21 cellular contexts compared by ENCODE assay signal in the genomic region with DNA sequence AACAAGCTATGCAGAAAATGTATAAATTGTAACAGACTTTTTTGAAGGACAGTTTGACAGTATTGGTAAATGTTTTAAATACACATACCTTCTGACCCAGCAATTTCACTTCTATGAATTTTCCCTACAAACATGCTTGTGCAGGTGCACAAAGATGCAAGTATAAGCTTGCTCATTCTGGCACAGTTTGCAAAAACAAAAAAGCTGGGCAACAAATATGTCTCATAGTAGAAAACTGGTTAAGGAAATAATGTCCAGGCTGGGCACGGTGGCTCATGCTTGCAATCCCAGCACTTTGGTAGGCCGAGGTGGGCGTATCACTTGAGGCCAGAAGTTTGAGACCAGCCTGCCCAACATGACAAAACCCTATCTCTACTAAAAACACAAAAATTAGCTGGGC.
"Had no signal": no experiment of that assay in that cellular context is flagged by ENCODE, and none has a peak within 500 bp of the region (broad histone marks: within the 10 kb centered on the region; RNA-seq: fewer than 3 reads in every experiment).

No MANE protein-coding gene starts in this region.

- H3K4me3 ChIP-seq: lung, spleen, stomach, thoracic aorta, transverse colon had no signal

- DNase-seq: cerebellar nuclear complex; foreskin fibroblast; left colon; left ventricle myocardium superior; mesendoderm; naive B cell; nephron progenitor cell; spleen; stimulated activated CD4-positive, alpha-beta T cell treated with anti-CD3 and anti-CD28 coated beads, Interleukin-15, amount 100 ng/mL, for 24 hours; stimulated activated CD4-positive, alpha-beta T cell treated with anti-CD3 and anti-CD28 coated beads, Interleukin-1b, Interleukin-23, amount 100 ng/mL, for 48 hours; stimulated activated CD4-positive, alpha-beta T cell treated with anti-CD3 and anti-CD28 coated beads, Interleukin-4, amount 100 ng/mL, for 24 hours; stimulated activated naive CD4-positive, alpha-beta T cell; stomach; substantia nigra; transverse colon had no signal

- FAIRE-seq: colon, urothelium cell line had no signal

- H3K4me1 ChIP-seq: spleen had no signal

- H3K9me3 Mint-ChIP-seq: dendritic cell treated with granulocyte-macrophage colony-stimulating factor and Interleukin-4, amounts not matched to agents 40 ng/mL and 50 ng/mL, for 4 days; naive B cell; nephron progenitor cell had no signal

- H3K36me3 Mint-ChIP-seq: naive B cell had no signal

- H3K9me3 ChIP-seq: spleen, stomach, thoracic aorta, transverse colon had no signal

- H3K36me3 ChIP-seq: spleen, stomach, thoracic aorta, transverse colon had no signal

- ATAC-seq: left colon, left ventricle myocardium superior, sciatic nerve had no signal

- H3K27ac Mint-ChIP-seq: dendritic cell treated with granulocyte-macrophage colony-stimulating factor and Interleukin-4, amounts not matched to agents 40 ng/mL and 50 ng/mL, for 4 days; naive B cell; nephron progenitor cell had no signal

- H3K27me3 ChIP-seq: spleen, stomach, transverse colon had no signal

- H3K4me3 Mint-ChIP-seq: dendritic cell treated with granulocyte-macrophage colony-stimulating factor and Interleukin-4, amounts not matched to agents 40 ng/mL and 50 ng/mL, for 4 days; naive B cell; nephron progenitor cell had no signal

- H3K27ac ChIP-seq: spleen, stomach, thoracic aorta, transverse colon had no signal
